In genomic region chr13:22690756-22691155, GRCh38 we compare ENCODE assay signal across 28 cellular contexts.
"Had no signal": no experiment of that assay in that cellular context is flagged by ENCODE, and none has a peak within 500 bp of the region (broad histone marks: within the 10 kb centered on the region; RNA-seq: fewer than 3 reads in every experiment).

No MANE protein-coding gene starts in this region.

- H3K4me3 Mint-ChIP-seq: naive thymus-derived CD4-positive, alpha-beta T cell; natural killer cell; nephron progenitor cell; neural crest cell; stimulated activated effector memory CD8-positive, alpha-beta T cell treated with anti-CD3 and anti-CD28 coated beads, Interleukin-12 subunit alpha, Interleukin-12 subunit beta, amount 100 ng/mL, for 72 hours; stimulated activated naive B cell treated with anti-CD40 and anti-IgM and Interleukin-4, amounts not matched to agents 10 μg/mL and 1 μg/mL and 100 μg/mL, for 72 hours; stimulated activated naive CD8-positive, alpha-beta T cell treated with anti-CD3 and anti-CD28 coated beads, Interleukin-15, Interleukin-2, amounts not matched to agents 100 ng/mL and 50 ng/mL, for 24 hours had no signal

- H3K9ac ChIP-seq: parathyroid adenoma had no signal

- H3K4me3 ChIP-seq: psoas muscle, right lobe of liver, sigmoid colon, stomach, thoracic aorta, thyroid gland, tibial nerve, upper lobe of left lung, vagina had no signal

- H3K27ac ChIP-seq: neutrophil, parathyroid adenoma, psoas muscle, right lobe of liver, sigmoid colon, stomach, thoracic aorta, thyroid gland, tibial nerve, upper lobe of left lung, vagina had no signal

- H3K79me2 ChIP-seq: parathyroid adenoma had no signal

- H3K4me1 ChIP-seq: parathyroid adenoma, psoas muscle, right lobe of liver, sigmoid colon, stomach, thyroid gland, tibial nerve, upper lobe of left lung, vagina had no signal

- H3K27me3 Mint-ChIP-seq: naive thymus-derived CD4-positive, alpha-beta T cell; progenitor cell of endocrine pancreas; stimulated activated naive B cell treated with anti-CD40 and anti-IgM and Interleukin-4, amounts not matched to agents 10 μg/mL and 1 μg/mL and 100 μg/mL, for 72 hours; stimulated activated naive CD8-positive, alpha-beta T cell treated with anti-CD3 and anti-CD28 coated beads, Interleukin-15, Interleukin-2, amounts not matched to agents 100 ng/mL and 50 ng/mL, for 24 hours had no signal

- H3K27ac Mint-ChIP-seq: naive thymus-derived CD4-positive, alpha-beta T cell; natural killer cell; nephron progenitor cell; progenitor cell of endocrine pancreas; stimulated activated effector memory CD8-positive, alpha-beta T cell treated with anti-CD3 and anti-CD28 coated beads, Interleukin-12 subunit alpha, Interleukin-12 subunit beta, amount 100 ng/mL, for 72 hours; stimulated activated naive B cell treated with anti-CD40 and anti-IgM and Interleukin-4, amounts not matched to agents 10 μg/mL and 1 μg/mL and 100 μg/mL, for 72 hours; stimulated activated naive CD8-positive, alpha-beta T cell treated with anti-CD3 and anti-CD28 coated beads, Interleukin-15, Interleukin-2, amounts not matched to agents 100 ng/mL and 50 ng/mL, for 24 hours had no signal

- H3K36me3 ChIP-seq: neutrophil, right lobe of liver, sigmoid colon, stomach, thoracic aorta, thyroid gland, tibial nerve, upper lobe of left lung, vagina had no signal

- DNase-seq: naive thymus-derived CD4-positive, alpha-beta T cell; natural killer cell; nephron progenitor cell; nucleus accumbens; psoas muscle; right cardiac atrium; right lobe of liver; sigmoid colon; small intestine; stimulated activated CD4-positive, alpha-beta T cell treated with anti-CD3 and anti-CD28 coated beads, Interleukin-15, amount 100 ng/mL, for 24 hours; stimulated activated CD4-positive, alpha-beta T cell treated with anti-CD3 and anti-CD28 coated beads, Interleukin-2, amount 100 ng/mL, for 24 hours; stimulated activated CD4-positive, alpha-beta T cell treated with anti-CD3 and anti-CD28 coated beads, Interleukin-2, amount 100 ng/mL, for 48 hours; stimulated activated CD4-positive, alpha-beta T cell treated with anti-CD3 and anti-CD28 coated beads, Interleukin-4, amount 100 ng/mL, for 24 hours; stimulated activated naive B cell treated with anti-CD40 and anti-IgM and Interleukin-4, amounts not matched to agents 10 μg/mL and 1 μg/mL and 100 μg/mL, for 72 hours; stimulated activated naive CD4-positive, alpha-beta T cell treated with Interleukin-2 at 50 U/mL for 16 hours; stomach; thyroid gland; trophoblast cell; upper lobe of left lung had no signal

- H3K27me3 ChIP-seq: neutrophil, right lobe of liver, sigmoid colon, stomach, thyroid gland, tibial nerve, upper lobe of left lung, vagina had no signal

- H2AFZ ChIP-seq: parathyroid adenoma had no signal

- H3K4me1 Mint-ChIP-seq: naive thymus-derived CD4-positive, alpha-beta T cell; natural killer cell; nephron progenitor cell; neural crest cell; stimulated activated effector memory CD8-positive, alpha-beta T cell treated with anti-CD3 and anti-CD28 coated beads, Interleukin-12 subunit alpha, Interleukin-12 subunit beta, amount 100 ng/mL, for 72 hours; stimulated activated naive B cell treated with anti-CD40 and anti-IgM and Interleukin-4, amounts not matched to agents 10 μg/mL and 1 μg/mL and 100 μg/mL, for 72 hours had no signal

- H3K36me3 Mint-ChIP-seq: stimulated activated effector memory CD8-positive, alpha-beta T cell treated with anti-CD3 and anti-CD28 coated beads, Interleukin-12 subunit alpha, Interleukin-12 subunit beta, amount 100 ng/mL, for 72 hours had no signal

- ATAC-seq: naive thymus-derived CD4-positive, alpha-beta T cell; natural killer cell; psoas muscle; right cardiac atrium; right lobe of liver; stimulated activated effector memory CD8-positive, alpha-beta T cell treated with anti-CD3 and anti-CD28 coated beads, Interleukin-12 subunit alpha, Interleukin-12 subunit beta, amount 100 ng/mL, for 72 hours; stimulated activated naive B cell treated with anti-CD40 and anti-IgM and Interleukin-4, amounts not matched to agents 10 μg/mL and 1 μg/mL and 100 μg/mL, for 72 hours had no signal

- H3K9me3 ChIP-seq: neutrophil, psoas muscle, right lobe of liver, thyroid gland, vagina had no signal
